In genomic region chr5:57494104-57495098, GRCh38 we compare ENCODE assay signal across 8 cellular contexts. TPM values are rescaled to one million over a fixed set of nuclear protein-coding genes. Genes with fewer than 3 reads are reported as not detected.
DNase-seq lines count a peak whose midpoint lies in the region; ATAC-seq and TF ChIP-seq lines count a peak whose summit lies in the region.

No MANE protein-coding gene starts in this region.

- no peak for TF ChIP-seq CTCF in epithelial cell of esophagus (IDR thresholded peaks at IDR 0.05; ENCODE audit: insufficient read depth, low read depth, low read length, missing control alignments)

- peak; percentile 42 for ATAC-seq in GM19351 (IDR thresholded peaks at IDR 0.05; ENCODE audit: unreplicated experiment)

- DNase-seq in AG08395 (ENCODE audit: low spot score) (peak; percentile 95), KBM-7 (peak; percentile 70), UCSD-AML1 (lab: John Stamatoyannopoulos, UW; ENCODE audit: unreplicated experiment) (peak; percentile 76), epithelial cell of esophagus (ENCODE audit: low read depth) (peak; percentile 99), pulmonary artery endothelial cell (ENCODE audit: low read depth, low spot score) (peak; percentile 94), occipital lobe (lab: John Stamatoyannopoulos, UW) (no peak), superior temporal gyrus (ENCODE audit: extremely low spot score) (no peak)

- in situ Hi-C loops in KBM-7 (cut with MboI; ENCODE audit: low pct_unique_long_range_greater_than_20kb, low sequenced_read_pairs) = no loop called here

- no peak overlapping the region for H3K4me3 ChIP-seq in epithelial cell of esophagus (ENCODE audit: low read length)

RNA-seq across cellular contexts. Expression of gene ACTBL2, which starts 11.8 kb away (rescaled TPM):
- total RNA-seq in pulmonary artery endothelial cell (not detected in 2 replicates), occipital lobe (not detected)

Comparison
In these comparisons a context has a peak if more than half of its experiments do, and no peak if none do; other contexts are left out.
1. DNase-seq: peak in AG08395 (single experiment), KBM-7 (single experiment), UCSD-AML1 (single experiment), epithelial cell of esophagus (single experiment) and pulmonary artery endothelial cell (single experiment); none in occipital lobe (single experiment) and superior temporal gyrus (single experiment).